9 cellular contexts compared by ENCODE assay signal in the genomic region with DNA sequence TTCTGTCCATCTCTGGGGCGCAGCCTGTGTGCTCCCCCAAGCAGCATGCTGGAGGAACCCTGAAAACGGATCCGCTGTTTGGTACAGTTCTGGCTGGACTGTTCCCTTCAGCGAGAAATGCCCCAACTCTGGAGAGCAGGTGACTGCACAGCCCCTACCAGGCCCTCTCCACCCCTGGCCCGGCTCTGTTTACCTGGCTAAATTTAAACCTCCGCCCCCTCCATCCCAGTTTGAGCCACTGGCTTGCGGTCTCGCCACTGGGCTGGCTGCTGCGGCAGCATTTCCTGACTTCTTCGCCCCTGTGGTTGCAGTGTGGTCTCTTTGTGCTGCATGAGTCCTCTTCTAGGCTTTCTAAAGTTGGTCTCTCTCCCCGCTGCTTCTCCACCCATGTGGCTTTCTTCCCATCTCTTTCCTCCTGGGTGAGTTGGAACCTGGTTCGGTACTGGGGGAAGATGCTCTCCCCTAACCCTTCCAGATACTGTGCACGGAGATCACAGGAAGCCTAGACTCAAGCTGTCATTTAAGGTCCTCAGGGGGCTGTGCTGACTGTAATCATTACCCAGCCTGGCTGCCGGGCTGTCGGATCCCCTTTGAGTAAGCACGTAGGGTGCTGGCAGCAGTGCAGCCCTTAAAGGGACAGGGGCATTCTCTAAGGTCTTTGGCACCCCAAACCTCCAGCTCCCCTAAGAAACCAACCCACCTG.
DNase-seq lines count a peak whose midpoint lies in the region; ATAC-seq, FAIRE-seq and TF ChIP-seq lines count a peak whose summit lies in the region.
"Had no signal": no experiment of that assay in that cellular context is flagged by ENCODE, and none has a peak within 500 bp of the region (broad histone marks: within the 10 kb centered on the region; RNA-seq: fewer than 3 reads in every experiment).

No MANE protein-coding gene starts in this region.

- peak overlapping the region; percentile 50 for H3K4me3 Mint-ChIP-seq in activated CD4-positive, alpha-beta T cell treated with anti-CD3 and anti-CD28 coated beads for 36 hours
- H3K4me3 Mint-ChIP-seq in endothelial cell (ENCODE audit: unreplicated experiment) = no peak overlapping the region

- peak; percentile 77 for DNase-seq in activated CD4-positive, alpha-beta T cell treated with anti-CD3 and anti-CD28 coated beads for 36 hours
- no peak for DNase-seq in activated CD4-positive, alpha-beta T cell treated with anti-CD3 and anti-CD28 coated beads for 1 hour
- peak; percentile 81 for DNase-seq in NB4 (ENCODE audit: low read depth)
- DNase-seq in GM12878 (ENCODE audit: low read depth, low spot score) = peak; percentile 77
- DNase-seq in stimulated activated CD4-positive, alpha-beta T cell treated with anti-CD3 and anti-CD28 coated beads, Interleukin-2, amount 100 ng/mL, for 24 hours = peak; percentile 39 to 55
- no peak for DNase-seq in NCI-H2107 treated with DMSO at 0.1 percent for 48 hours (lab: John Stamatoyannopoulos, UW; ENCODE audit: unreplicated experiment)
- DNase-seq in endothelial cell (ENCODE audit: low spot score) = no peak

- TF ChIP-seq EP300 in GM12878 (IDR thresholded peaks at IDR 0.05; ENCODE audit: borderline replicate concordance in 1 of 2, control insufficient read depth in 1 of 2, low read depth in 2 of 2, low read length in 2 of 2) = peak; percentile 54 to 58; a peak in 3 of 4 replicates

- no TSS peak for BruUV-seq in GM12878 (replicated peaks; lab: Mats Ljungman, UMichigan)

- H2AFZ ChIP-seq in GM12878 (ENCODE audit: control insufficient read depth, low read depth, low read length) = peak overlapping the region; percentile 85

- ATAC-seq in activated CD4-positive, alpha-beta T cell treated with anti-CD3 and anti-CD28 coated beads for 36 hours = peak; percentile 85
- ATAC-seq in GM12878 = peak; percentile 80

- TF ChIP-seq CTCF in HEK293 (tag by site-specific recombination; IDR thresholded peaks at IDR 0.05) (no peak), NB4 (IDR thresholded peaks at IDR 0.05; ENCODE audit: low read depth, low read length) (no peak), GM12878 (IDR thresholded peaks at IDR 0.05 in 2 of 3, conservative IDR thresholded peaks at IDR 0.05 in 1 of 3; ENCODE audit: control insufficient read depth in 2 of 3, extremely low read depth in 1 of 3, insufficient read depth in 1 of 3, low read depth in 3 of 3, low read length in 3 of 3) (no peak), endothelial cell (IDR thresholded peaks at IDR 0.05; ENCODE audit: unreplicated experiment) (no peak)

- peaks cover 40% of the 10 kb centered on the region for H3K79me2 ChIP-seq in GM12878 (ENCODE audit: control insufficient read depth, insufficient read depth, low read length)

- RAD21 ChIA-PET in GM12878 (lab: Charles Lee; ENCODE audit: unreplicated experiment) = interaction anchor here (0.6 to 6.3 kb wide), 18 partner anchors 13 to 511 kb away, joined by 3 to 55 read pairs (median 4); no protein-coding TSS in a partner anchor

- peak overlapping the region; percentile 66 for H3K9ac ChIP-seq in GM12878 (ENCODE audit: control insufficient read depth, insufficient read depth, low read length)

- H3K27ac Mint-ChIP-seq in activated CD4-positive, alpha-beta T cell treated with anti-CD3 and anti-CD28 coated beads for 36 hours = no peak overlapping the region
- no peak overlapping the region for H3K27ac Mint-ChIP-seq in endothelial cell (ENCODE audit: unreplicated experiment)

- TF ChIP-seq POLR2A in NB4 (IDR thresholded peaks at IDR 0.05; ENCODE audit: extremely low read depth, insufficient read length) (no peak), GM12878 (IDR thresholded peaks at IDR 0.05; ENCODE audit: low read depth, low read length) (no peak)

- H3K36me3 ChIP-seq in HEK293 (ENCODE audit: control insufficient read depth in 2 of 2, insufficient read depth in 1 of 2, low read length in 2 of 2) (peaks cover 0 to 4% of the 10 kb centered on the region in 2 experiments; a peak in 1 of 3 replicates), GM12878 (ENCODE audit: control insufficient read depth in 2 of 2, insufficient read depth in 2 of 2, low read length in 1 of 2) (no peaks in the 10 kb centered on the region)

- H3K4me1 ChIP-seq in HEK293 (ENCODE audit: control insufficient read depth, insufficient read depth, low read length) = peaks cover 15% of the 10 kb centered on the region
- H3K4me1 ChIP-seq in GM12878 (ENCODE audit: control insufficient read depth, insufficient read depth, low read length) = peaks cover 37% of the 10 kb centered on the region

- H3K36me3 Mint-ChIP-seq in activated CD4-positive, alpha-beta T cell treated with anti-CD3 and anti-CD28 coated beads for 36 hours (ENCODE audit: low read depth) = no peaks in the 10 kb centered on the region
- peaks cover 3% of the 10 kb centered on the region for H3K36me3 Mint-ChIP-seq in endothelial cell (ENCODE audit: low read depth, unreplicated experiment)

- peak; percentile 87 for FAIRE-seq in GM12878 (lab: Jason Lieb, UNC)
- FAIRE-seq: G401.6 had no signal

- H3K27me3 ChIP-seq in GM12878 (replicated peaks in 1 of 2; ENCODE audit: control insufficient read depth in 2 of 2, insufficient read depth in 2 of 2, low read length in 1 of 2) = peaks cover 0 to 5% of the 10 kb centered on the region in 2 experiments; a peak in 1 of 4 replicates

- H3K9me3 Mint-ChIP-seq in activated CD4-positive, alpha-beta T cell treated with anti-CD3 and anti-CD28 coated beads for 36 hours (ENCODE audit: low read depth) = no peaks in the 10 kb centered on the region
- no peaks in the 10 kb centered on the region for H3K9me3 Mint-ChIP-seq in endothelial cell (ENCODE audit: unreplicated experiment)

- no peak for TF ChIP-seq RAD21 in GM12878 (IDR thresholded peaks at IDR 0.05; ENCODE audit: insufficient read depth, low read depth, low read length)

- CTCF ChIA-PET in activated CD4-positive, alpha-beta T cell treated with anti-CD3 and anti-CD28 coated beads for 36 hours (lab: Charles Lee) = interaction anchor here (0.7 to 2.2 kb wide), 4 partner anchors 11 to 416 kb away, joined by 3 to 10 read pairs (median 4); no protein-coding TSS in a partner anchor
- CTCF ChIA-PET in HEK293 (lab: Yijun Ruan, JAX) = interaction anchor here (1.1 kb wide), 1 partner anchor 26 kb away, joined by 3 read pairs; no protein-coding TSS in a partner anchor
- CTCF ChIA-PET in GM12878 (lab: Yijun Ruan, JAX) = interaction anchor here (0.8 to 5.4 kb wide), 13 partner anchors 12 to 426 kb away, joined by 3 to 55 read pairs (median 4); no protein-coding TSS in a partner anchor

- intact Hi-C loops in activated CD4-positive, alpha-beta T cell treated with anti-CD3 and anti-CD28 coated beads for 36 hours (cut with DNase I, micrococcal nuclease) = loop anchor here (1.0 to 5.0 kb wide), 3 partner anchors 21 to 419 kb away; a partner anchor contains a TSS
- intact Hi-C loops in GM12878 (cut with micrococcal nuclease; ENCODE audit: unreplicated experiment) = loop anchor here (1.0 to 5.0 kb wide), 4 partner anchors 21 to 416 kb away; no protein-coding TSS in a partner anchor

- H3K4me3 ChIP-seq in HEK293 (ENCODE audit: low read depth, low read length) (no peak overlapping the region), NB4 (ENCODE audit: low read depth, low read length) (peak overlapping the region; percentile 46), GM12878 (peak overlapping the region; percentile 66)

- POLR2A ChIA-PET in activated CD4-positive, alpha-beta T cell treated with anti-CD3 and anti-CD28 coated beads for 36 hours (lab: Charles Lee) = no interaction called here
- POLR2A ChIA-PET in HEK293 (lab: Yijun Ruan, JAX) = no interaction called here
- POLR2A ChIA-PET in GM12878 (lab: Charles Lee) = interaction anchor here (0.6 to 4.7 kb wide), 16 partner anchors 9 to 432 kb away, joined by 3 to 43 read pairs (median 4); no protein-coding TSS in a partner anchor

- no peaks in the 10 kb centered on the region for H3K9me3 ChIP-seq in HEK293 (ENCODE audit: control insufficient read depth, insufficient read depth, low read depth, low read length)
- no peaks in the 10 kb centered on the region for H3K9me3 ChIP-seq in GM12878 (replicated peaks; ENCODE audit: control insufficient read depth, insufficient read depth, low read length)

- SMC1A ChIA-PET in GM12878 (lab: Charles Lee; ENCODE audit: uncharacterized antibody, unreplicated experiment) = interaction anchor here (0.9 to 6.3 kb wide), 19 partner anchors 8 to 416 kb away, joined by 3 to 56 read pairs (median 8); no protein-coding TSS in a partner anchor

- in situ Hi-C loops in GM12878 (cut with MboI) = no loop called here

- peaks cover 32% of the 10 kb centered on the region for H3K4me1 Mint-ChIP-seq in activated CD4-positive, alpha-beta T cell treated with anti-CD3 and anti-CD28 coated beads for 36 hours
- peaks cover 2% of the 10 kb centered on the region for H3K4me1 Mint-ChIP-seq in endothelial cell (ENCODE audit: unreplicated experiment)

- WGBS in GM12878 (ENCODE audit: insufficient coverage, insufficient replicate concordance, low lambda C conversion rate, missing lambda C conversion rate) = 1% methylated on average over 16 of the region's 16 CpGs

- H3K4me2 ChIP-seq in GM12878 (ENCODE audit: control insufficient read depth, insufficient read depth) = peak overlapping the region; percentile 100

- H3K27me3 Mint-ChIP-seq in activated CD4-positive, alpha-beta T cell treated with anti-CD3 and anti-CD28 coated beads for 36 hours = peaks cover 60% of the 10 kb centered on the region
- H3K27me3 Mint-ChIP-seq in endothelial cell (ENCODE audit: unreplicated experiment) = peaks cover 10% of the 10 kb centered on the region

- H4K20me1 ChIP-seq in GM12878 (ENCODE audit: control insufficient read depth, insufficient read depth) = no peaks in the 10 kb centered on the region

- H3K27ac ChIP-seq in HEK293 (ENCODE audit: extremely low read depth, low read depth, low read length) = no peak overlapping the region
- H3K27ac ChIP-seq in GM12878 (ENCODE audit: control insufficient read depth, insufficient read depth) = peak overlapping the region; percentile 81

TF ChIP-seq in HEK293, 187 proteins besides CTCF, POLR2A, EP300 and RAD21:
- TF ChIP-seq ZNF311 (tag by site-specific recombination; IDR thresholded peaks at IDR 0.05; ENCODE audit: borderline replicate concordance) = no peak
- no peak for TF ChIP-seq ZNF146 (tag by site-specific recombination; IDR thresholded peaks at IDR 0.05)
- peak; percentile 74 for TF ChIP-seq OSR2 (tag by site-specific recombination; IDR thresholded peaks at IDR 0.05)
- TF ChIP-seq ZIC2 (tag by site-specific recombination; IDR thresholded peaks at IDR 0.05) = peak; percentile 59

TF ChIP-seq in GM12878, 131 proteins besides CTCF, POLR2A, EP300 and RAD21 (continues in another document):
- TF ChIP-seq FOXK2 (IDR thresholded peaks at IDR 0.05) = no peak
- peak; percentile 48; the same call in 1 of the 2 replicates for TF ChIP-seq ZNF217 (IDR thresholded peaks at IDR 0.05)
- 0 out of 2 replicates have a peak, but pooled peaks have one; percentile 77 for TF ChIP-seq CBX5 (IDR thresholded peaks at IDR 0.05; ENCODE audit: low read depth)
- TF ChIP-seq NR2F1 (conservative IDR thresholded peaks at IDR 0.05) = peak; percentile 98
- no peak; the same call in 1 of the 2 replicates for TF ChIP-seq BACH1 (IDR thresholded peaks at IDR 0.05; ENCODE audit: borderline replicate concordance)
- peak; percentile 34; the same call in 1 of the 2 replicates for TF ChIP-seq LARP7 (IDR thresholded peaks at IDR 0.05)
- TF ChIP-seq SREBF1 (IDR thresholded peaks at IDR 0.05; ENCODE audit: low read length) = no peak
- no peak for TF ChIP-seq ZNF622 (IDR thresholded peaks at IDR 0.05)

Comparison
In these comparisons a context has a peak if more than half of its experiments do, and no peak if none do; other contexts are left out.
1. DNase-seq: peak in activated CD4-positive, alpha-beta T cell treated with anti-CD3 and anti-CD28 coated beads for 36 hours (single experiment), NB4 (single experiment), GM12878 (single experiment) and stimulated activated CD4-positive, alpha-beta T cell treated with anti-CD3 and anti-CD28 coated beads, Interleukin-2, amount 100 ng/mL, for 24 hours (2 of 2); none in activated CD4-positive, alpha-beta T cell treated with anti-CD3 and anti-CD28 coated beads for 1 hour (single experiment), NCI-H2107 treated with DMSO at 0.1 percent for 48 hours (single experiment) and endothelial cell (single experiment).